8 cellular contexts compared by ENCODE assay signal in the genomic region with DNA sequence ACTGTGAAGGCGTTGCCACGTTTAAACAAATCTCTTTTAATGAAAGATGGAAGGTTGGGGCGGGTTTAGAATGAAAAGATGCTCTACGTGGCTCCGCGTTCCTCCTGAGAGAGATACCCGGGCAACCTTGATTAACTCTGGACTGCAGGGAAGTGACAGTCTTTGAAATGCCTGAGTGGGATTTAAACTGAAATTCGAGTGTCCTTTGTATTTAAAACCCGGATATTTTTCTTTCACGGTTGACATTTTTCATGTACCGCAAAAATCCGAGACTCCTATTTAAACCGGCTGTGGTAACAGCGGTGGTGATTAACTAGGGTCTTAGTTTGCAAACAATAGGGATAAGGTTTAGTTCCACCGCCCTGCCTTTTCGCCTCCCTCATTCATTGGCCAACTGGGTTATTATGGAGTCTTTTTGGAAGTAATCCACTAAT. TPM values are rescaled to one million over a fixed set of nuclear protein-coding genes. Genes with fewer than 3 reads are reported as not detected.
DNase-seq lines count a peak whose midpoint lies in the region; ATAC-seq and TF ChIP-seq lines count a peak whose summit lies in the region.

No MANE protein-coding gene starts in this region.

- H3K27me3 Mint-ChIP-seq in CD8-positive, alpha-beta memory T cell = no peaks in the 10 kb centered on the region
- H3K27me3 Mint-ChIP-seq in WTC11 (ENCODE audit: low read depth) = peaks cover 3% of the 10 kb centered on the region; the same call in 1 of the 2 replicates
- peaks cover 2% of the 10 kb centered on the region for H3K27me3 Mint-ChIP-seq in glutamatergic neuron (ENCODE audit: unreplicated experiment)
- no peaks in the 10 kb centered on the region for H3K27me3 Mint-ChIP-seq in progenitor cell of endocrine pancreas

- peaks cover 18% of the 10 kb centered on the region for H3K4me1 ChIP-seq in CD8-positive, alpha-beta memory T cell (ENCODE audit: insufficient read depth, low read length)
- H3K4me1 ChIP-seq in MM.1S (ENCODE audit: low read length) = no peaks in the 10 kb centered on the region

- H3K4me3 ChIP-seq in CD8-positive, alpha-beta memory T cell (ENCODE audit: low read length) = peak overlapping the region; percentile 90
- peak overlapping the region; percentile 77 for H3K4me3 ChIP-seq in MM.1S (ENCODE audit: low read length)

- CTCF ChIA-PET in CD8-positive, alpha-beta memory T cell (lab: Charles Lee) = no interaction called here
- CTCF ChIA-PET in WTC11 (lab: Charles Lee) = no interaction called here

- H3K9me3 Mint-ChIP-seq in CD8-positive, alpha-beta memory T cell = no peaks in the 10 kb centered on the region
- 0 out of 2 replicates have a peak, but pooled peaks cover 2% of the 10 kb centered on the region for H3K9me3 Mint-ChIP-seq in WTC11
- no peaks in the 10 kb centered on the region for H3K9me3 Mint-ChIP-seq in glutamatergic neuron (ENCODE audit: unreplicated experiment)
- peaks cover 6% of the 10 kb centered on the region for H3K9me3 Mint-ChIP-seq in progenitor cell of endocrine pancreas (ENCODE audit: low read depth)

- POLR2A ChIA-PET in CD8-positive, alpha-beta memory T cell (lab: Charles Lee) = interaction anchor here (1.5 kb wide), 1 partner anchor 63 kb away, joined by 5 read pairs; a partner anchor contains a TSS
- POLR2A ChIA-PET in WTC11 (lab: Charles Lee) = no interaction called here

- H3K27me3 ChIP-seq in CD8-positive, alpha-beta memory T cell (ENCODE audit: insufficient read depth, low read length, poor library complexity, severe bottlenecking) = no peaks in the 10 kb centered on the region
- no peaks in the 10 kb centered on the region for H3K27me3 ChIP-seq in MM.1S (replicated peaks; ENCODE audit: insufficient read depth, low read length)

- no peaks in the 10 kb centered on the region for H3K9me2 ChIP-seq in MM.1S (replicated peaks; ENCODE audit: insufficient read depth, low read length)

- no peaks in the 10 kb centered on the region for H3F3A ChIP-seq in MM.1S (ENCODE audit: insufficient read depth, low read length)

- H3K4me3 Mint-ChIP-seq in CD8-positive, alpha-beta memory T cell = peak overlapping the region; percentile 96 to 100 (median 100)
- H3K4me3 Mint-ChIP-seq in WTC11 = peak overlapping the region; percentile 99
- H3K4me3 Mint-ChIP-seq in glutamatergic neuron (ENCODE audit: unreplicated experiment) = peak overlapping the region; percentile 99
- H3K4me3 Mint-ChIP-seq in progenitor cell of endocrine pancreas (ENCODE audit: low read depth) = peak overlapping the region; percentile 100

- peak overlapping the region; percentile 54; the same call in 1 of the 2 replicates for H3K4me2 ChIP-seq in MM.1S (ENCODE audit: low read depth, low read length)

- ATAC-seq in GM21447 (IDR thresholded peaks at IDR 0.05; ENCODE audit: unreplicated experiment) (peak; percentile 37), WTC11 (no peak)

- H3K79me2 ChIP-seq in MM.1S (ENCODE audit: low read length) = peaks cover 54% of the 10 kb centered on the region

- H3K27ac Mint-ChIP-seq in CD8-positive, alpha-beta memory T cell = peak overlapping the region; percentile 94 to 99 (median 99)
- H3K27ac Mint-ChIP-seq in WTC11 = peak overlapping the region; percentile 49; the same call in 1 of the 2 replicates
- H3K27ac Mint-ChIP-seq in glutamatergic neuron (ENCODE audit: unreplicated experiment) = peak overlapping the region; percentile 95
- H3K27ac Mint-ChIP-seq in progenitor cell of endocrine pancreas = peak overlapping the region; percentile 100

- H2AFZ ChIP-seq in MM.1S (ENCODE audit: low read length) = peak overlapping the region; percentile 77

- peaks cover 36 to 50% (median 47%) of the 10 kb centered on the region in 3 donors for H3K4me1 Mint-ChIP-seq in CD8-positive, alpha-beta memory T cell
- peaks cover 33% of the 10 kb centered on the region for H3K4me1 Mint-ChIP-seq in WTC11
- H3K4me1 Mint-ChIP-seq in glutamatergic neuron (ENCODE audit: low read depth, unreplicated experiment) = peaks cover 12% of the 10 kb centered on the region
- H3K4me1 Mint-ChIP-seq in progenitor cell of endocrine pancreas (ENCODE audit: low read depth) = peaks cover 13% of the 10 kb centered on the region

- no peak for DNase-seq in CD8-positive, alpha-beta memory T cell
- DNase-seq in MM.1S = peak; percentile 6
- DNase-seq in WTC11 (ENCODE audit: low spot score) = no peak
- DNase-seq in glutamatergic neuron = no peak
- no peak for DNase-seq in progenitor cell of endocrine pancreas (ENCODE audit: low spot score, unreplicated experiment)
- no peak for DNase-seq in GOT3 (lab: John Stamatoyannopoulos, UW)
- DNase-seq in activated gamma-delta T cell treated with Interleukin-2 at 50 U/mL for 16 hours = no peak

- H4K20me1 ChIP-seq in MM.1S (ENCODE audit: insufficient read depth, low read length) = no peaks in the 10 kb centered on the region

- no peaks in the 10 kb centered on the region for H3K36me3 ChIP-seq in CD8-positive, alpha-beta memory T cell (ENCODE audit: insufficient read depth, low read length)
- no peaks in the 10 kb centered on the region for H3K36me3 ChIP-seq in MM.1S (replicated peaks; ENCODE audit: insufficient read depth, low read length)

- TF ChIP-seq CTCF in MM.1S (IDR thresholded peaks at IDR 0.05; ENCODE audit: low read length) (no peak), WTC11 (IDR thresholded peaks at IDR 0.05) (no peak), glutamatergic neuron (IDR thresholded peaks at IDR 0.05; ENCODE audit: partially characterized antibody, unreplicated experiment) (no peak), progenitor cell of endocrine pancreas (IDR thresholded peaks at IDR 0.05; ENCODE audit: unreplicated experiment) (no peak)

- H3K27ac ChIP-seq in CD8-positive, alpha-beta memory T cell (ENCODE audit: low read depth, low read length) = peak overlapping the region; percentile 84
- H3K27ac ChIP-seq in MM.1S (ENCODE audit: low read length) = no peak overlapping the region

- H3K36me3 Mint-ChIP-seq in CD8-positive, alpha-beta memory T cell = peaks cover 0 to 25% (median 8%) of the 10 kb centered on the region in 3 donors
- H3K36me3 Mint-ChIP-seq in WTC11 = peaks cover 24% of the 10 kb centered on the region
- no peaks in the 10 kb centered on the region for H3K36me3 Mint-ChIP-seq in glutamatergic neuron (ENCODE audit: unreplicated experiment)
- H3K36me3 Mint-ChIP-seq in progenitor cell of endocrine pancreas (ENCODE audit: insufficient read depth) = peaks cover 9% of the 10 kb centered on the region

- H3K9me3 ChIP-seq in CD8-positive, alpha-beta memory T cell (ENCODE audit: low read length) = no peaks in the 10 kb centered on the region
- H3K9me3 ChIP-seq in MM.1S (replicated peaks; ENCODE audit: insufficient read depth, low read length) = no peaks in the 10 kb centered on the region

- peak overlapping the region; percentile 62 for H3K9ac ChIP-seq in MM.1S (ENCODE audit: low read length)

TF ChIP-seq in WTC11, 78 proteins besides CTCF, POLR2A, EP300 and RAD21:
- TF ChIP-seq, protein P1, sequence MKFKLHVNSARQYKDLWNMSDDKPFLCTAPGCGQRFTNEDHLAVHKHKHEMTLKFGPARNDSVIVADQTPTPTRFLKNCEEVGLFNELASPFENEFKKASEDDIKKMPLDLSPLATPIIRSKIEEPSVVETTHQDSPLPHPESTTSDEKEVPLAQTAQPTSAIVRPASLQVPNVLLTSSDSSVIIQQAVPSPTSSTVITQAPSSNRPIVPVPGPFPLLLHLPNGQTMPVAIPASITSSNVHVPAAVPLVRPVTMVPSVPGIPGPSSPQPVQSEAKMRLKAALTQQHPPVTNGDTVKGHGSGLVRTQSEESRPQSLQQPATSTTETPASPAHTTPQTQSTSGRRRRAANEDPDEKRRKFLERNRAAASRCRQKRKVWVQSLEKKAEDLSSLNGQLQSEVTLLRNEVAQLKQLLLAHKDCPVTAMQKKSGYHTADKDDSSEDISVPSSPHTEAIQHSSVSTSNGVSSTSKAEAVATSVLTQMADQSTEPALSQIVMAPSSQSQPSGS (CRISPR knock-in tag; IDR thresholded peaks at IDR 0.05; ENCODE audit: borderline replicate concordance, low read depth) = no peak
- TF ChIP-seq, protein P2, sequence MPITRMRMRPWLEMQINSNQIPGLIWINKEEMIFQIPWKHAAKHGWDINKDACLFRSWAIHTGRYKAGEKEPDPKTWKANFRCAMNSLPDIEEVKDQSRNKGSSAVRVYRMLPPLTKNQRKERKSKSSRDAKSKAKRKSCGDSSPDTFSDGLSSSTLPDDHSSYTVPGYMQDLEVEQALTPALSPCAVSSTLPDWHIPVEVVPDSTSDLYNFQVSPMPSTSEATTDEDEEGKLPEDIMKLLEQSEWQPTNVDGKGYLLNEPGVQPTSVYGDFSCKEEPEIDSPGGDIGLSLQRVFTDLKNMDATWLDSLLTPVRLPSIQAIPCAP (CRISPR knock-in tag; IDR thresholded peaks at IDR 0.05) = no peak

RNA-seq across cellular contexts. Expression of a gene that starts 0.7 kb away (rescaled TPM):
- total RNA-seq in CD8-positive, alpha-beta memory T cell = 10 to 100 TPM; 17.3 to 19.1 TPM
- 18.2 TPM for polyA plus RNA-seq in CD8-positive, alpha-beta memory T cell
- total RNA-seq in WTC11 (2021) (63.1 to 66.2 TPM (median 64.3 TPM) in 3 replicates), glutamatergic neuron (ENCODE audit: unreplicated experiment) (31.4 TPM), progenitor cell of endocrine pancreas (30.6 and 31.4 TPM in 2 replicates)

Comparison
In these comparisons a context has a peak if more than half of its experiments do, and no peak if none do; other contexts are left out.
1. H3K27ac Mint-ChIP-seq: peak in every context shown above with its lines; median percentile 100 in progenitor cell of endocrine pancreas; 99 in CD8-positive, alpha-beta memory T cell; 95 in glutamatergic neuron; 49 in WTC11.